In the genomic region with DNA sequence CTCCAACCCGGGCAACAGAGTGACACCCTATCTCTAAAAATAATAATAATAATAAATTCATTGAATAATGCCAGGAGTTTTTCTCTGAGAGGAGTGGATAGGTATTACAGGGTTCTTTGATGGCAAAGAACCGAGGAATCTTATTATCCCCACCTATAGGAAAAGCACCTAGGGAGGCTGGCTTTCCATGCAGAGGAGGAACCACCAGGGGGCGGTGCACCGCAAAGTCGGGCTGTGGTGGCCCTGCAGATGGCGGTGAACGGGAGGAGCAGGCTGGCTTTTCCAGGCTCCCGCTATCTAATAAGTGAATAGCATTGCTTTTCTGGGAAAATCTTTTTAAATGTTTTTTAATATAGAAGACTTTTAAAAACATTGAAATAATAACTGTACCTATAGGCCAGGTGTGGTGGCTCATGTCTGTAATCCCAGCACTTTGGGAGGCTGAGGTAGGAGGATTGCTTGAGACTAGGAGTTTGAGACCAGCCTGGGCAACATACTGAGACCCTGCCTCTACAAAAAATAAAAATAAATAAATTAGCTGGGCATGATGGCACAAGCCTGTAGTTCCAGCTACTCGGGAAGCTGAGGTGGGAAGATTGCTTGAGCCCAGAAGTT, we compare ENCODE assay signal across 8 cellular contexts.
DNase-seq lines count a peak whose midpoint lies in the region; ATAC-seq and TF ChIP-seq lines count a peak whose summit lies in the region.

No MANE protein-coding gene starts in this region.

- no peak for TF ChIP-seq EP300 in sigmoid colon (IDR thresholded peaks at IDR 0.05)

- H3K27ac ChIP-seq in left ventricle myocardium inferior (replicated peaks) (no peak overlapping the region), sigmoid colon (no peak overlapping the region)

- WGBS in sigmoid colon, 2 donors = 64 to 66% methylated on average over 9 of the region's 9 CpGs

- peak; percentile 72 for ATAC-seq in GM18861 (IDR thresholded peaks at IDR 0.05; ENCODE audit: unreplicated experiment)
- peak; percentile 66 for ATAC-seq in HG03442 (IDR thresholded peaks at IDR 0.05; ENCODE audit: unreplicated experiment)
- ATAC-seq in HG03135 (IDR thresholded peaks at IDR 0.05; ENCODE audit: unreplicated experiment) = no peak

- H3K9me3 ChIP-seq in left ventricle myocardium inferior (replicated peaks) (no peaks in the 10 kb centered on the region), sigmoid colon (no peaks in the 10 kb centered on the region)

- H3K4me3 ChIP-seq in left ventricle myocardium inferior (no peak overlapping the region), sigmoid colon (no peak overlapping the region)

- H3K36me3 ChIP-seq in left ventricle myocardium inferior (no peaks in the 10 kb centered on the region), sigmoid colon (no peaks in the 10 kb centered on the region)

- TF ChIP-seq CTCF in AG09319 (IDR thresholded peaks at IDR 0.05; ENCODE audit: low read depth, low read length) = peak; percentile 24
- peak; percentile 58 for TF ChIP-seq CTCF in left ventricle myocardium inferior (IDR thresholded peaks at IDR 0.05; ENCODE audit: borderline replicate concordance)
- TF ChIP-seq CTCF in sigmoid colon (IDR thresholded peaks at IDR 0.05) = peak in 2 of 4 experiments; percentile 18 to 39

- DNase-seq in AG09319 (ENCODE audit: extremely low read depth, low read depth) = no peak
- DNase-seq in activated CD4-positive, alpha-beta T cell treated with anti-CD3 and anti-CD28 coated beads, Interleukin-2, amount 50 U/mL, for 48 hours = peak; percentile 54 to 57
- peak; percentile 30 for DNase-seq in left ventricle myocardium inferior
- peak; percentile 2 for DNase-seq in stimulated activated CD8-positive, alpha-beta memory T cell treated with anti-CD3 and anti-CD28 coated beads, Interleukin-12 subunit alpha, Interleukin-12 subunit beta, amount 100 ng/mL, for 1 hour (ENCODE audit: low read depth)
- DNase-seq in sigmoid colon = no peak

- H3K27me3 ChIP-seq in left ventricle myocardium inferior (ENCODE audit: low read depth) = peaks cover 3% of the 10 kb centered on the region
- no peaks in the 10 kb centered on the region for H3K27me3 ChIP-seq in sigmoid colon

- H3K4me1 ChIP-seq in left ventricle myocardium inferior (no peaks in the 10 kb centered on the region), sigmoid colon (no peaks in the 10 kb centered on the region)

- TF ChIP-seq POLR2A in sigmoid colon (IDR thresholded peaks at IDR 0.05) = no peak

- intact Hi-C loops in left ventricle myocardium inferior (cut with micrococcal nuclease) = no loop called here
- intact Hi-C loops in sigmoid colon (cut with DNase I) = no loop called here

Comparison
In these comparisons a context has a peak if more than half of its experiments do, and no peak if none do; other contexts are left out.
1. DNase-seq: peak in activated CD4-positive, alpha-beta T cell treated with anti-CD3 and anti-CD28 coated beads, Interleukin-2, amount 50 U/mL, for 48 hours (2 of 2), left ventricle myocardium inferior (single experiment) and stimulated activated CD8-positive, alpha-beta memory T cell treated with anti-CD3 and anti-CD28 coated beads, Interleukin-12 subunit alpha, Interleukin-12 subunit beta, amount 100 ng/mL, for 1 hour (single experiment); none in AG09319 (single experiment) and sigmoid colon (single experiment).